8 cellular contexts compared by ENCODE assay signal in the genomic region with DNA sequence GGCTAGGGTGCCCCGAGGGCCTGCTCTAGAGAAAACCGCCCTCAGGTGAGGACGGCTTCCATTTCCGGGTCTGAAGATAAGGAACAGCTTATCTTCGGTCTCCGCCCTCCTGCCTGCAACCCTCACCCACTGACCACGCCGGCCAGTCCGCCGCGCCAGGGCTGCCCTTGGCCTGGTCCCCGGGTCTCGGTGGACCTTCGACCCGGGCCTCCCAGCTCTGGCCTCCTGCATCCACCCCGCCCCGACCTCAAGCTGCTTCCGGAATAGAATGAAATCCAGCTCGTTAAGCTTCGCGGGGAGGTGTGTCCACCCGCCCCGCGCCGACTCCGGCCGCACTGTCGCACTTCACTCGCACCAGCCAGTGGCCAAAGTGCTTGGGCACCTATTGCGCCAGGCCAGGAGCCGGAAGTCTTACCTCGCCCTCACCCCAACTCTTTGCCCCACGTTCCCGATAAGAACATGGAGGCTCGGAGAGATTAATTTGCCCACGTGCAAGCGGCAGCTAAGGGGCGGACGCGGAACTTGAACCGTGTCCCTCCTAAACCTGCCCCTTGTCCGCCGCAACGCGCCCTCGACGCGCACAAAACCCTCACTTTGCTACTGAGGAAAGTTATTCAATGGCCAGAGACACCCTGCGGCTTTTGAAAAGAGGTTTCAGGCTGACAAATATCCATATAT. TPM values are rescaled to one million over a fixed set of nuclear protein-coding genes. Genes with fewer than 3 reads are reported as not detected.
A peak's percentile ranks its signal among the peaks of the same experiment; 100 is the strongest.
DNase-seq lines count a peak whose midpoint lies in the region; TF ChIP-seq lines count a peak whose summit lies in the region.

No MANE protein-coding gene starts in this region.

- TF ChIP-seq EP300 in esophagus muscularis mucosa (IDR thresholded peaks at IDR 0.05), result no peak

- no peaks in the 10 kb centered on the region for H3K9me3 Mint-ChIP-seq in neural crest cell

- 21% methylated on average over 13 of the region's 49 CpGs for WGBS in esophagus muscularis mucosa

- TF ChIP-seq POLR2A in esophagus muscularis mucosa (IDR thresholded peaks at IDR 0.05; ENCODE audit: low read depth), result no peak

- peaks cover 33% of the 10 kb centered on the region for H3K27me3 Mint-ChIP-seq in neural crest cell (ENCODE audit: low read depth)

- intact Hi-C loops in esophagus muscularis mucosa (cut with DNase I), result loop anchor here (5.0 kb wide), 2 partner anchors 172 to 462 kb away; a partner anchor contains a TSS

- H3K4me3 Mint-ChIP-seq in neural crest cell, result peak overlapping the region; percentile 89

- no peaks in the 10 kb centered on the region for H3K27me3 ChIP-seq in esophagus muscularis mucosa

- peaks cover 63 to 85% (median 75%) of the 10 kb centered on the region in 4 donors for H3K4me1 ChIP-seq in esophagus muscularis mucosa

- peaks cover 39% of the 10 kb centered on the region for H3K4me1 Mint-ChIP-seq in neural crest cell

- peaks cover 0 to 4% (median 2%) of the 10 kb centered on the region in 4 donors for H3K36me3 ChIP-seq in esophagus muscularis mucosa

- peak overlapping the region; percentile 73 to 87 (median 82) for H3K4me3 ChIP-seq in esophagus muscularis mucosa

- in situ Hi-C loops in KBM-7 (cut with MboI; ENCODE audit: low pct_unique_long_range_greater_than_20kb, low sequenced_read_pairs), result no loop called here

- no peak overlapping the region for H3K27ac Mint-ChIP-seq in neural crest cell (ENCODE audit: unreplicated experiment)

- DNase-seq in NCI-H2029 (lab: John Stamatoyannopoulos, UW) (peak; percentile 24), NCI-H2029 treated with DMSO at 0.1 percent for 48 hours (lab: John Stamatoyannopoulos, UW) (no peak), esophagus muscularis mucosa (ENCODE audit: extremely low spot score) (no peak), neural crest cell (ENCODE audit: low read depth, low spot score) (no peak), KBM-7 (no peak), UCSD-AML1 (lab: John Stamatoyannopoulos, UW; ENCODE audit: unreplicated experiment) (no peak), NCI-H1105 treated with DMSO at 0.1 percent for 48 hours (lab: John Stamatoyannopoulos, UW) (no peak)

- TF ChIP-seq CTCF in VCaP (conservative IDR thresholded peaks at IDR 0.05), result no peak
- TF ChIP-seq CTCF in esophagus muscularis mucosa (IDR thresholded peaks at IDR 0.05), result no peak
- no peak for TF ChIP-seq CTCF in neural crest cell (conservative IDR thresholded peaks at IDR 0.05)

- no peaks in the 10 kb centered on the region for H3K9me3 ChIP-seq in esophagus muscularis mucosa

- peaks cover 3% of the 10 kb centered on the region for H3K36me3 Mint-ChIP-seq in neural crest cell (ENCODE audit: low read depth)

- H3K27ac ChIP-seq in VCaP (peak overlapping the region; percentile 84), esophagus muscularis mucosa (replicated peaks in 1 of 4) (peak overlapping the region; percentile 85 to 91 (median 88))

RNA-seq across cellular contexts. Expression of a gene that starts 0.7 kb away (rescaled TPM):
- total RNA-seq in esophagus muscularis mucosa (10 to 100 TPM in 2 of 4 donors, 1 to 10 TPM in 2; 3.8 to 16.3 (median 8.7) TPM), neural crest cell (36.6 and 38.9 TPM in 2 replicates)

RNA-seq across cellular contexts. Expression of a gene that starts 23.6 kb away (rescaled TPM):
- 10 to 100 TPM; 31.5 to 51.1 (median 33.3) TPM for total RNA-seq in esophagus muscularis mucosa
- total RNA-seq in neural crest cell, result 74.8 and 77.5 TPM in 2 replicates

RNA-seq across cellular contexts. Expression of a gene that starts 24.3 kb away (rescaled TPM):
- total RNA-seq in esophagus muscularis mucosa (10 to 100 TPM in 2 of 4 donors, 1 to 10 TPM in 2; 7.1 to 20.9 (median 12.8) TPM), neural crest cell (13.9 and 15.5 TPM in 2 replicates)

RNA-seq across cellular contexts. Expression of a gene that starts 53.9 kb away (rescaled TPM):
- total RNA-seq in esophagus muscularis mucosa (under 1 TPM; under 0.01 to 0.97 (median 0.31) TPM), neural crest cell (0.21 and 0.57 TPM in 2 replicates)
